Comparison of ENCODE assay signal across 8 cellular contexts in genomic region chr16:11613381-11614303, GRCh38. TPM values are rescaled to one million over a fixed set of nuclear protein-coding genes. Genes with fewer than 3 reads are reported as not detected.
DNase-seq lines count a peak whose midpoint lies in the region; ATAC-seq and TF ChIP-seq lines count a peak whose summit lies in the region.

No MANE protein-coding gene starts in this region.

- intact Hi-C loops in activated CD8-positive, alpha-beta T cell treated with anti-CD3 and anti-CD28 coated beads for 36 hours (cut with micrococcal nuclease), result no loop called here

- TF ChIP-seq CTCF in activated CD8-positive, alpha-beta T cell treated with anti-CD3 and anti-CD28 coated beads for 36 hours (IDR thresholded peaks at IDR 0.05), result no peak

- peak; percentile 53 for ATAC-seq in HG03342 (IDR thresholded peaks at IDR 0.05; ENCODE audit: unreplicated experiment)
- ATAC-seq in activated CD8-positive, alpha-beta T cell treated with anti-CD3 and anti-CD28 coated beads for 36 hours, result peak; percentile 63
- ATAC-seq in HG02642 (IDR thresholded peaks at IDR 0.05; ENCODE audit: poor library complexity, unreplicated experiment), result no peak

- peaks cover 34% of the 10 kb centered on the region for H3K4me1 Mint-ChIP-seq in activated CD8-positive, alpha-beta T cell treated with anti-CD3 and anti-CD28 coated beads for 36 hours (ENCODE audit: low read depth)

- no peaks in the 10 kb centered on the region for H3K9me3 Mint-ChIP-seq in activated CD8-positive, alpha-beta T cell treated with anti-CD3 and anti-CD28 coated beads for 36 hours

- DNase-seq in DMS 273 (lab: John Stamatoyannopoulos, UW; ENCODE audit: unreplicated experiment), result peak; percentile 80
- DNase-seq in activated CD8-positive, alpha-beta T cell treated with anti-CD3 and anti-CD28 coated beads for 36 hours, result peak; percentile 55
- peak; percentile 74 for DNase-seq in medulla oblongata (ENCODE audit: extremely low spot score)
- no peak for DNase-seq in DMS114 treated with DMSO at 0.1 percent for 48 hours (lab: John Stamatoyannopoulos, UW; ENCODE audit: unreplicated experiment)
- DNase-seq in NCI-H1417 treated with DMSO at 0.1 percent for 48 hours (lab: John Stamatoyannopoulos, UW), result no peak
- DNase-seq in cortex of kidney (lab: John Stamatoyannopoulos, UW), result no peak

- H3K27ac Mint-ChIP-seq in activated CD8-positive, alpha-beta T cell treated with anti-CD3 and anti-CD28 coated beads for 36 hours, result no peak overlapping the region

- no peak overlapping the region for H3K4me3 Mint-ChIP-seq in activated CD8-positive, alpha-beta T cell treated with anti-CD3 and anti-CD28 coated beads for 36 hours

- CTCF ChIA-PET in activated CD8-positive, alpha-beta T cell treated with anti-CD3 and anti-CD28 coated beads for 36 hours (lab: Charles Lee), result no interaction called here

- POLR2A ChIA-PET in activated CD8-positive, alpha-beta T cell treated with anti-CD3 and anti-CD28 coated beads for 36 hours (lab: Charles Lee), result interaction anchor here (1.0 to 1.1 kb wide), 4 partner anchors 13 to 129 kb away, joined by 3 read pairs; partner anchors contain the start of gene TXNDC11

- no peaks in the 10 kb centered on the region for H3K27me3 Mint-ChIP-seq in activated CD8-positive, alpha-beta T cell treated with anti-CD3 and anti-CD28 coated beads for 36 hours

- H3K36me3 Mint-ChIP-seq in activated CD8-positive, alpha-beta T cell treated with anti-CD3 and anti-CD28 coated beads for 36 hours (ENCODE audit: low read depth), result no peaks in the 10 kb centered on the region

RNA-seq across cellular contexts. Expression of gene LITAF, which starts 26.9 kb away (rescaled TPM):
- total RNA-seq in activated CD8-positive, alpha-beta T cell treated with anti-CD3 and anti-CD28 coated beads for 36 hours, result 100 to 1,000 TPM; 108 to 110 TPM

RNA-seq across cellular contexts. Expression of gene SNN, which starts 54.6 kb away (rescaled TPM):
- total RNA-seq in activated CD8-positive, alpha-beta T cell treated with anti-CD3 and anti-CD28 coated beads for 36 hours, result 1 to 10 TPM; 8.2 to 9.5 TPM

Comparison
In these comparisons a context has a peak if more than half of its experiments do, and no peak if none do; other contexts are left out.
1. DNase-seq: peak in DMS 273 (single experiment), activated CD8-positive, alpha-beta T cell treated with anti-CD3 and anti-CD28 coated beads for 36 hours (single experiment) and medulla oblongata (single experiment); none in DMS114 treated with DMSO at 0.1 percent for 48 hours (single experiment), NCI-H1417 treated with DMSO at 0.1 percent for 48 hours (single experiment) and cortex of kidney (single experiment).